In the genomic region with DNA sequence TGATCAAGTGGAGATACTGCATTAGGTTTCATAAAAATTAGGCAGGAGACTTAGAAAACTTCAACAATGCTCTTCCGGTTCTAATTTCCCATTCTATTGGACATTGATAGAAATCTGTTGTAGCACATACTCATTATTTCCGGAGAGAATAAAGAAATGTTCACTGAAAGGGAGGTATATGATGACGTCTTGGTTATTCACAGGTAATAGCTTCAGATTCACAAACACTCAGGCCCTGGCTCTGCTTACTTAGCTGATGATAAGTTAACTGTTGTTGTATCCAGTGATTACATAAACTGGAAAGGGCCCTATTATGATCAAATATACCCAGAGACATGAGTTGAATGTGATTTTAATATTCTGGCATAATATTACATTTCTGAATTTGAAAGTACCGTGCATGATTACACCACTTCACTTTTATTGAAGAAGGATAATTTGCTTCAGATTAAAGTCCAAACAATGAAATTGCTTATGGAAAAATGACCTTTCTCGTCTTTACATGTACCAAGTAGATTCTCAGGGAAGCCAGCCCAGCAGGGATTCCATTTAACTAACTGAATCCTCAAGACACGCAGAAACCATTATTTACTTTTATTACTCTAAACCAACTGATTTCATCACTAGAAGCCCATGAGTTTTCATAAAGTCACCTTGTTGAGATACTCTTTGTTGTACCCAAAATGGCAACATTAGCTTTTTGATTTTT, we compare ENCODE assay signal across 18 cellular contexts.
DNase-seq lines count a peak whose midpoint lies in the region; TF ChIP-seq lines count a peak whose summit lies in the region.
"Had no signal": no experiment of that assay in that cellular context is flagged by ENCODE, and none has a peak within 500 bp of the region (broad histone marks: within the 10 kb centered on the region; RNA-seq: fewer than 3 reads in every experiment).

No MANE protein-coding gene starts in this region.

- H3K79me2 ChIP-seq in MM.1S (ENCODE audit: low read length) = no peaks in the 10 kb centered on the region

- H3K36me3 ChIP-seq in colonic mucosa = no peaks in the 10 kb centered on the region
- H3K36me3 ChIP-seq in transverse colon = no peaks in the 10 kb centered on the region
- no peaks in the 10 kb centered on the region for H3K36me3 ChIP-seq in sigmoid colon
- no peaks in the 10 kb centered on the region for H3K36me3 ChIP-seq in MM.1S (replicated peaks; ENCODE audit: insufficient read depth, low read length)
- H3K36me3 ChIP-seq: Peyer's patch had no signal

- in situ Hi-C loops in transverse colon (cut with MboI; ENCODE audit: low pct_ligation_motif_present in 1 of 4, low pct_unique_long_range_greater_than_20kb in 1 of 4, low sequenced_read_pairs in 3 of 4) = loop anchor here in 1 of 4 donors (25.0 kb wide), 2 partner anchors 302 to 602 kb away; no protein-coding TSS in a partner anchor

- DNase-seq in NCI-H146 (lab: John Stamatoyannopoulos, UW) = peak; percentile 56
- peak; percentile 39 for DNase-seq in NCI-H69 (lab: John Stamatoyannopoulos, UW)
- no peak for DNase-seq in colonic mucosa
- DNase-seq in transverse colon = no peak
- no peak for DNase-seq in NCI-H2107 treated with DMSO at 0.1 percent for 48 hours (lab: John Stamatoyannopoulos, UW; ENCODE audit: unreplicated experiment)
- DNase-seq in sigmoid colon = no peak
- no peak for DNase-seq in MM.1S
- DNase-seq: ACHN; C1 segment of cervical spinal cord; CD8-positive, alpha-beta memory T cell; DMS79; H7; Karpas-422; NCI-H1092; NCI-H2029 treated with DMSO at 0.1 percent for 48 hours; NCI-H510A treated with DMSO at 0.1 percent for 48 hours; Peyer's patch; T-helper 17 cell had no signal

- no peak overlapping the region for H3K4me2 ChIP-seq in MM.1S (ENCODE audit: low read depth, low read length)

- no peak overlapping the region for H2AFZ ChIP-seq in MM.1S (ENCODE audit: low read length)

- H3K27me3 ChIP-seq in colonic mucosa = no peaks in the 10 kb centered on the region
- no peaks in the 10 kb centered on the region for H3K27me3 ChIP-seq in transverse colon
- H3K27me3 ChIP-seq in sigmoid colon = no peaks in the 10 kb centered on the region
- no peaks in the 10 kb centered on the region for H3K27me3 ChIP-seq in MM.1S (replicated peaks; ENCODE audit: insufficient read depth, low read length)
- H3K27me3 ChIP-seq: Peyer's patch had no signal

- H3F3A ChIP-seq in MM.1S (ENCODE audit: insufficient read depth, low read length) = no peaks in the 10 kb centered on the region

- no peaks in the 10 kb centered on the region for H3K9me2 ChIP-seq in MM.1S (replicated peaks; ENCODE audit: insufficient read depth, low read length)

- H3K27ac ChIP-seq in colonic mucosa (peak overlapping the region; percentile 49), transverse colon (peak overlapping the region; percentile 1 to 54 (median 32)), sigmoid colon (no peak overlapping the region), MM.1S (ENCODE audit: low read length) (no peak overlapping the region)

- H3K9me3 ChIP-seq in colonic mucosa = no peaks in the 10 kb centered on the region
- H3K9me3 ChIP-seq in transverse colon = no peaks in the 10 kb centered on the region
- H3K9me3 ChIP-seq in sigmoid colon = no peaks in the 10 kb centered on the region
- H3K9me3 ChIP-seq in MM.1S (replicated peaks; ENCODE audit: insufficient read depth, low read length) = no peaks in the 10 kb centered on the region
- H3K9me3 ChIP-seq: Peyer's patch had no signal

- WGBS in transverse colon (ENCODE audit: low coverage in 1 of 2), 2 donors = 47 to 54% methylated on average over 6 of the region's 6 CpGs
- WGBS in sigmoid colon, 2 donors = 22 to 64% methylated on average over 6 of the region's 6 CpGs

- no peaks in the 10 kb centered on the region for H4K20me1 ChIP-seq in MM.1S (ENCODE audit: insufficient read depth, low read length)

- TF ChIP-seq EP300 in transverse colon (IDR thresholded peaks at IDR 0.05; ENCODE audit: low read depth) = no peak
- TF ChIP-seq EP300 in sigmoid colon (IDR thresholded peaks at IDR 0.05) = no peak

- H3K4me1 ChIP-seq in colonic mucosa = no peaks in the 10 kb centered on the region
- H3K4me1 ChIP-seq in transverse colon = peaks cover 0 to 26% (median 10%) of the 10 kb centered on the region in 4 donors
- H3K4me1 ChIP-seq in sigmoid colon = peaks cover 0 to 10% (median 9%) of the 10 kb centered on the region in 4 donors
- H3K4me1 ChIP-seq in MM.1S (ENCODE audit: low read length) = no peaks in the 10 kb centered on the region

- intact Hi-C loops in colonic mucosa (cut with DNase I) = no loop called here
- intact Hi-C loops in transverse colon (cut with DNase I; ENCODE audit: low total_unique reads) = no loop called here
- intact Hi-C loops in sigmoid colon (cut with DNase I) = loop anchor here (10.0 kb wide), 1 partner anchor 1204 kb away; no protein-coding TSS in a partner anchor

- H3K4me3 ChIP-seq in colonic mucosa (no peak overlapping the region), transverse colon (no peak overlapping the region), sigmoid colon (no peak overlapping the region), MM.1S (ENCODE audit: low read length) (no peak overlapping the region)
- H3K4me3 ChIP-seq: Peyer's patch had no signal

- H3K9ac ChIP-seq in colonic mucosa (ENCODE audit: low read depth in 2 of 2, low read length in 2 of 2) (no peak overlapping the region), MM.1S (ENCODE audit: low read length) (no peak overlapping the region)

- TF ChIP-seq POLR2A in transverse colon (IDR thresholded peaks at IDR 0.05) (no peak), sigmoid colon (IDR thresholded peaks at IDR 0.05) (no peak)

- TF ChIP-seq CTCF in colonic mucosa (IDR thresholded peaks at IDR 0.05) = no peak
- TF ChIP-seq CTCF in transverse colon (IDR thresholded peaks at IDR 0.05) = no peak
- TF ChIP-seq CTCF in sigmoid colon (IDR thresholded peaks at IDR 0.05) = no peak
- no peak for TF ChIP-seq CTCF in MM.1S (IDR thresholded peaks at IDR 0.05; ENCODE audit: low read length)

Comparison
In these comparisons a context has a peak if more than half of its experiments do, and no peak if none do; other contexts are left out.
1. DNase-seq: peak in NCI-H146 (single experiment) and NCI-H69 (single experiment); none in colonic mucosa (single experiment), transverse colon (single experiment), NCI-H2107 treated with DMSO at 0.1 percent for 48 hours (single experiment), sigmoid colon (single experiment) and MM.1S (single experiment).
2. H3K27ac ChIP-seq: peak in colonic mucosa (single experiment) and transverse colon (4 of 4); none in sigmoid colon (0 of 4) and MM.1S (single experiment).